In genomic region chr20:23497458-23498026, GRCh38 we compare ENCODE assay signal across 33 cellular contexts. TPM values are rescaled to one million over a fixed set of nuclear protein-coding genes. Genes with fewer than 3 reads are reported as not detected.
A peak's percentile ranks its signal among the peaks of the same experiment; 100 is the strongest.
DNase-seq lines count a peak whose midpoint lies in the region; ATAC-seq lines count a peak whose summit lies in the region.
"Had no signal": no experiment of that assay in that cellular context is flagged by ENCODE, and none has a peak within 500 bp of the region (broad histone marks: within the 10 kb centered on the region; RNA-seq: fewer than 3 reads in every experiment).

No MANE protein-coding gene starts in this region.

- peaks cover 2% of the 10 kb centered on the region for H3K27me3 Mint-ChIP-seq in T-helper 2 cell treated with Interferon-gamma antibody and Interleukin-4, amounts not matched to agents 5 μg/mL and 100 μg/mL, for 36 hours (ENCODE audit: low read depth)
- peaks cover 2% of the 10 kb centered on the region for H3K27me3 Mint-ChIP-seq in activated naive CD4-positive, alpha-beta T cell treated with anti-CD3 and anti-CD28 coated beads, Interleukin-2, amount 50 U/mL, for 24 hours
- peaks cover 30% of the 10 kb centered on the region for H3K27me3 Mint-ChIP-seq in activated T-helper 17 cell treated with anti-CD3 and anti-CD28 coated beads, Interleukin-2, amount 50 U/mL, for 72 hours
- H3K27me3 Mint-ChIP-seq: dendritic cell treated with granulocyte-macrophage colony-stimulating factor and Interleukin-4, amounts not matched to agents 40 ng/mL and 50 ng/mL, for 4 days had no signal

- H3K27ac Mint-ChIP-seq in T-helper 2 cell treated with Interferon-gamma antibody and Interleukin-4, amounts not matched to agents 5 μg/mL and 100 μg/mL, for 36 hours: no peak overlapping the region
- peak overlapping the region; percentile 10 for H3K27ac Mint-ChIP-seq in activated naive CD4-positive, alpha-beta T cell treated with anti-CD3 and anti-CD28 coated beads, Interleukin-2, amount 50 U/mL, for 24 hours
- H3K27ac Mint-ChIP-seq in activated T-helper 17 cell treated with anti-CD3 and anti-CD28 coated beads, Interleukin-2, amount 50 U/mL, for 72 hours: peak overlapping the region; percentile 11
- H3K27ac Mint-ChIP-seq: activated T-helper 2 cell treated with anti-CD3 and anti-CD28 coated beads, Interferon-gamma antibody, Interleukin-2, Interleukin-4, amounts not matched to agents 10 μg/mL and 5 μg/mL and 100 μg/mL, durations not matched to agents 14 hours and 24 hours and 36 hours; brain; dendritic cell treated with granulocyte-macrophage colony-stimulating factor and Interleukin-4, amounts not matched to agents 40 ng/mL and 50 ng/mL, for 4 days; endodermal cell; neural progenitor cell; stimulated activated memory B cell treated with anti-CD40 and anti-IgM and Interleukin-4, amounts not matched to agents 10 μg/mL and 1 μg/mL and 100 μg/mL, for 72 hours had no signal

- H3K4me3 Mint-ChIP-seq in T-helper 2 cell treated with Interferon-gamma antibody and Interleukin-4, amounts not matched to agents 5 μg/mL and 100 μg/mL, for 36 hours: no peak overlapping the region
- H3K4me3 Mint-ChIP-seq in activated naive CD4-positive, alpha-beta T cell treated with anti-CD3 and anti-CD28 coated beads, Interleukin-2, amount 50 U/mL, for 24 hours: no peak overlapping the region
- H3K4me3 Mint-ChIP-seq in activated T-helper 17 cell treated with anti-CD3 and anti-CD28 coated beads, Interleukin-2, amount 50 U/mL, for 72 hours: peak overlapping the region; percentile 1
- H3K4me3 Mint-ChIP-seq: brain; dendritic cell treated with granulocyte-macrophage colony-stimulating factor and Interleukin-4, amounts not matched to agents 40 ng/mL and 50 ng/mL, for 4 days; endodermal cell; neural progenitor cell; stimulated activated memory B cell treated with anti-CD40 and anti-IgM and Interleukin-4, amounts not matched to agents 10 μg/mL and 1 μg/mL and 100 μg/mL, for 72 hours had no signal

- no peaks in the 10 kb centered on the region for H3K36me3 Mint-ChIP-seq in T-helper 2 cell treated with Interferon-gamma antibody and Interleukin-4, amounts not matched to agents 5 μg/mL and 100 μg/mL, for 36 hours (ENCODE audit: low read depth)
- H3K36me3 Mint-ChIP-seq in activated naive CD4-positive, alpha-beta T cell treated with anti-CD3 and anti-CD28 coated beads, Interleukin-2, amount 50 U/mL, for 24 hours: peaks cover 2% of the 10 kb centered on the region
- H3K36me3 Mint-ChIP-seq in activated T-helper 17 cell treated with anti-CD3 and anti-CD28 coated beads, Interleukin-2, amount 50 U/mL, for 72 hours (ENCODE audit: low read depth): no peaks in the 10 kb centered on the region
- H3K36me3 Mint-ChIP-seq: brain; neural progenitor cell; stimulated activated memory B cell treated with anti-CD40 and anti-IgM and Interleukin-4, amounts not matched to agents 10 μg/mL and 1 μg/mL and 100 μg/mL, for 72 hours had no signal

- peak; percentile 96 for ATAC-seq in activated T-helper 17 cell treated with anti-CD3 and anti-CD28 coated beads, Interleukin-2, amount 50 U/mL, for 72 hours (replicated peaks)
- no peak for ATAC-seq in GM18511 (IDR thresholded peaks at IDR 0.05; ENCODE audit: unreplicated experiment)
- ATAC-seq: heart left ventricle; pancreas; Right ventricle myocardium inferior; stimulated activated memory B cell treated with anti-CD40 and anti-IgM and Interleukin-4, amounts not matched to agents 10 μg/mL and 1 μg/mL and 100 μg/mL, for 72 hours had no signal

- no peaks in the 10 kb centered on the region for H3K4me1 Mint-ChIP-seq in T-helper 2 cell treated with Interferon-gamma antibody and Interleukin-4, amounts not matched to agents 5 μg/mL and 100 μg/mL, for 36 hours (ENCODE audit: low read depth)
- H3K4me1 Mint-ChIP-seq in activated naive CD4-positive, alpha-beta T cell treated with anti-CD3 and anti-CD28 coated beads, Interleukin-2, amount 50 U/mL, for 24 hours: peaks cover 4% of the 10 kb centered on the region
- peaks cover 6% of the 10 kb centered on the region for H3K4me1 Mint-ChIP-seq in activated T-helper 17 cell treated with anti-CD3 and anti-CD28 coated beads, Interleukin-2, amount 50 U/mL, for 72 hours
- H3K4me1 Mint-ChIP-seq: brain; stimulated activated memory B cell treated with anti-CD40 and anti-IgM and Interleukin-4, amounts not matched to agents 10 μg/mL and 1 μg/mL and 100 μg/mL, for 72 hours had no signal

- DNase-seq in T-helper 2 cell treated with Interferon-gamma antibody and Interleukin-4, amounts not matched to agents 5 μg/mL and 100 μg/mL, for 36 hours (ENCODE audit: low spot score): peak; percentile 27
- no peak for DNase-seq in T-helper 2 cell
- no peak for DNase-seq in activated naive CD4-positive, alpha-beta T cell treated with anti-CD3 and anti-CD28 coated beads, Interleukin-2, amount 50 U/mL, for 16 hours
- peak; percentile 33 for DNase-seq in stimulated activated CD4-positive, alpha-beta T cell treated with anti-CD3 and anti-CD28 coated beads, Interleukin-4, amount 100 ng/mL, for 24 hours
- DNase-seq in stimulated activated naive CD4-positive, alpha-beta T cell (lab: John Stamatoyannopoulos, UW): no peak
- DNase-seq: activated CD4-positive, CD25-positive, alpha-beta regulatory T cell; COR-L47; endodermal cell; heart left ventricle; islet precursor cell; Kasumi-1; left ventricle myocardium inferior; mesendoderm; MV-4-11; NCI-H1436; NCI-H345; pancreas; SK-N-SH; testis had no signal

- H3K9me3 Mint-ChIP-seq in T-helper 2 cell treated with Interferon-gamma antibody and Interleukin-4, amounts not matched to agents 5 μg/mL and 100 μg/mL, for 36 hours: peaks cover 10% of the 10 kb centered on the region
- no peaks in the 10 kb centered on the region for H3K9me3 Mint-ChIP-seq in activated naive CD4-positive, alpha-beta T cell treated with anti-CD3 and anti-CD28 coated beads, Interleukin-2, amount 50 U/mL, for 24 hours
- H3K9me3 Mint-ChIP-seq in activated T-helper 17 cell treated with anti-CD3 and anti-CD28 coated beads, Interleukin-2, amount 50 U/mL, for 72 hours: peaks cover 4% of the 10 kb centered on the region
- H3K9me3 Mint-ChIP-seq: brain; dendritic cell treated with granulocyte-macrophage colony-stimulating factor and Interleukin-4, amounts not matched to agents 40 ng/mL and 50 ng/mL, for 4 days had no signal

RNA-seq across cellular contexts. Expression of gene CST8, which starts 6.6 kb away (rescaled TPM):
- under 1 TPM in 1 of 2 donors, not detected in 1; 0.29 TPM for total RNA-seq in activated T-helper 17 cell treated with anti-CD3 and anti-CD28 coated beads, Interleukin-2, amount 50 U/mL, for 72 hours
- total RNA-seq: activated T-helper 2 cell treated with anti-CD3 and anti-CD28 coated beads, Interferon-gamma antibody, Interleukin-2, Interleukin-4, amounts not matched to agents 10 μg/mL and 5 μg/mL and 100 μg/mL, durations not matched to agents 14 hours and 24 hours and 36 hours; endodermal cell; fibroblast of villous mesenchyme; heart left ventricle; left ventricle myocardium inferior; pancreas; renal cortical epithelial cell; Right ventricle myocardium inferior; skeletal muscle tissue; T-helper 1 cell treated with Interleukin-12 subunit alpha and Interleukin-12 subunit beta and Interleukin-4 antibody, amounts not matched to agents 30 ng/mL and 1 ng/mL, for 36 hours; ureter had no signal

RNA-seq across cellular contexts. Expression of gene CST11, which starts 44.9 kb away (rescaled TPM):
- total RNA-seq in activated T-helper 17 cell treated with anti-CD3 and anti-CD28 coated beads, Interleukin-2, amount 50 U/mL, for 72 hours: not detected
- total RNA-seq: activated T-helper 2 cell treated with anti-CD3 and anti-CD28 coated beads, Interferon-gamma antibody, Interleukin-2, Interleukin-4, amounts not matched to agents 10 μg/mL and 5 μg/mL and 100 μg/mL, durations not matched to agents 14 hours and 24 hours and 36 hours; fibroblast of villous mesenchyme; heart left ventricle; left ventricle myocardium inferior; pancreas; renal cortical epithelial cell; Right ventricle myocardium inferior; skeletal muscle tissue; T-helper 1 cell treated with Interleukin-12 subunit alpha and Interleukin-12 subunit beta and Interleukin-4 antibody, amounts not matched to agents 30 ng/mL and 1 ng/mL, for 36 hours; testis; ureter had no signal

RNA-seq across cellular contexts. Expression of gene CSTL1, which starts 58.1 kb away (rescaled TPM):
- total RNA-seq in activated T-helper 17 cell treated with anti-CD3 and anti-CD28 coated beads, Interleukin-2, amount 50 U/mL, for 72 hours: not detected
- total RNA-seq: activated T-helper 2 cell treated with anti-CD3 and anti-CD28 coated beads, Interferon-gamma antibody, Interleukin-2, Interleukin-4, amounts not matched to agents 10 μg/mL and 5 μg/mL and 100 μg/mL, durations not matched to agents 14 hours and 24 hours and 36 hours; endodermal cell; fibroblast of villous mesenchyme; heart left ventricle; left ventricle myocardium inferior; pancreas; renal cortical epithelial cell; Right ventricle myocardium inferior; skeletal muscle tissue; T-helper 1 cell treated with Interleukin-12 subunit alpha and Interleukin-12 subunit beta and Interleukin-4 antibody, amounts not matched to agents 30 ng/mL and 1 ng/mL, for 36 hours; ureter had no signal

Comparison
In these comparisons a context has a peak if more than half of its experiments do, and no peak if none do; other contexts are left out.
1. DNase-seq: peak in T-helper 2 cell treated with Interferon-gamma antibody and Interleukin-4, amounts not matched to agents 5 μg/mL and 100 μg/mL, for 36 hours (single experiment) and stimulated activated CD4-positive, alpha-beta T cell treated with anti-CD3 and anti-CD28 coated beads, Interleukin-4, amount 100 ng/mL, for 24 hours (single experiment); none in T-helper 2 cell (0 of 5), activated naive CD4-positive, alpha-beta T cell treated with anti-CD3 and anti-CD28 coated beads, Interleukin-2, amount 50 U/mL, for 16 hours (single experiment) and stimulated activated naive CD4-positive, alpha-beta T cell (0 of 6).